In the genomic region with DNA sequence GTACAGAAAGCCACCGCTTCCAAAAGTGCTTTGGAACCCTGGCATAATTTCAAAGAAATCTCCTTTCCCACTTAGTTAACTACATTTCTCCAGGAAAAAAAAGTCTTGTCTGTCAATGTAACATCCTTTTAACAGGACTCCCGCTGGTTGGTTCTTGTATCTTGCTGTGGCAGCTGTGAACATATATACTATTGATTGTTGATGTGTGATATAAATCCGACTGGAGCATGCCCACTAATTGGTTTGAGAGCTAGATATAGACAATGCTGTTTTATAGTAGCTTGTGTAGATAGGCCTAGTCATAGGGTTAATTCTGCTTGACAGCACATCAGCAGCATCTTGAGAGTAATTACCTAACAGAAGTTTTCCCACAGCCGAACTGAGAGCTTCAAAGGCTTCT, we compare ENCODE assay signal across 18 cellular contexts.
"Had no signal": no experiment of that assay in that cellular context is flagged by ENCODE, and none has a peak within 500 bp of the region (broad histone marks: within the 10 kb centered on the region; RNA-seq: fewer than 3 reads in every experiment).

No MANE protein-coding gene starts in this region.

- H3K9ac ChIP-seq: parathyroid adenoma had no signal

- H3K4me3 ChIP-seq: coronary artery, heart left ventricle, mucosa of descending colon, prostate gland, right lobe of liver, tibial artery, upper lobe of left lung, uterus had no signal

- ATAC-seq: mucosa of descending colon; naive thymus-derived CD8-positive, alpha-beta T cell; right lobe of liver; stimulated activated memory B cell treated with anti-CD40 and anti-IgM and Interleukin-4, amounts not matched to agents 10 μg/mL and 1 μg/mL and 100 μg/mL, for 72 hours had no signal

- H2AFZ ChIP-seq: parathyroid adenoma had no signal

- H3K27ac ChIP-seq: coronary artery, heart left ventricle, parathyroid adenoma, prostate gland, right lobe of liver, tibial artery, upper lobe of left lung, uterus had no signal

- H3K27me3 ChIP-seq: heart left ventricle, right lobe of liver, tibial artery, upper lobe of left lung, uterus had no signal

- DNase-seq: effector CD4-positive, alpha-beta T cell; endodermal cell; foreskin melanocyte; heart left ventricle; hippocampal formation; kidney glomerular epithelial cell; mammary epithelial cell; mucosa of descending colon; naive thymus-derived CD8-positive, alpha-beta T cell; right lobe of liver; stimulated activated CD4-positive, alpha-beta T cell treated with anti-CD3 and anti-CD28 coated beads, Interleukin-4, amount 100 ng/mL, for 24 hours; tibial artery; upper lobe of left lung; uterus had no signal

- H3K36me3 ChIP-seq: prostate gland, right lobe of liver, tibial artery, upper lobe of left lung, uterus had no signal

- H3K4me1 ChIP-seq: parathyroid adenoma, prostate gland, right lobe of liver, upper lobe of left lung, uterus had no signal

- H3K9me3 ChIP-seq: heart left ventricle, mucosa of descending colon, prostate gland, right lobe of liver, tibial artery, upper lobe of left lung, uterus had no signal
